ENCODE assay signal across 1 cellular context in genomic region chr5:134964359-134965270, GRCh38.
A peak's percentile ranks its signal among the peaks of the same experiment; 100 is the strongest.
TF ChIP-seq lines count a peak whose summit lies in the region.

No MANE protein-coding gene starts in this region.

TF ChIP-seq in HepG2, 621 proteins besides CTCF, POLR2A, EP300 and RAD21 (continued from another document and continues in another):
- TF ChIP-seq SIN3A (IDR thresholded peaks at IDR 0.05; ENCODE audit: borderline replicate concordance, low read depth, low read length) (0 out of 2 replicates have a peak, but pooled peaks have one; percentile 51), ARNTL (CRISPR knock-in tag; IDR thresholded peaks at IDR 0.05) (no peak), FLYWCH1 (CRISPR knock-in tag; IDR thresholded peaks at IDR 0.05) (no peak), KAT8 (CRISPR knock-in tag; IDR thresholded peaks at IDR 0.05) (no peak), CREBL2 (CRISPR knock-in tag; IDR thresholded peaks at IDR 0.05; ENCODE audit: borderline replicate concordance) (no peak), SOX5 (CRISPR knock-in tag; IDR thresholded peaks at IDR 0.05; ENCODE audit: borderline replicate concordance) (peak; percentile 82), ZNF274 (CRISPR knock-in tag; IDR thresholded peaks at IDR 0.05) (no peak), HIC2 (CRISPR knock-in tag; IDR thresholded peaks at IDR 0.05; ENCODE audit: low read depth) (no peak), DNMT1 (CRISPR knock-in tag; IDR thresholded peaks at IDR 0.05) (no peak), DDIT3 (CRISPR knock-in tag; IDR thresholded peaks at IDR 0.05) (no peak), SKIL (CRISPR knock-in tag; IDR thresholded peaks at IDR 0.05; ENCODE audit: borderline replicate concordance) (peak; percentile 63), ZNF382 (CRISPR knock-in tag; IDR thresholded peaks at IDR 0.05; ENCODE audit: borderline replicate concordance) (no peak), ZFP41 (CRISPR knock-in tag; IDR thresholded peaks at IDR 0.05; ENCODE audit: borderline replicate concordance) (no peak), RNF2 (conservative IDR thresholded peaks at IDR 0.05; ENCODE audit: low read depth) (no peak), ZBTB10 (CRISPR knock-in tag; IDR thresholded peaks at IDR 0.05; ENCODE audit: borderline replicate concordance) (no peak), ZFP82 (CRISPR knock-in tag; IDR thresholded peaks at IDR 0.05; ENCODE audit: borderline replicate concordance) (no peak), PAX8 (CRISPR knock-in tag; IDR thresholded peaks at IDR 0.05; ENCODE audit: borderline replicate concordance) (no peak), ATF4 (CRISPR knock-in tag; IDR thresholded peaks at IDR 0.05) (peak in 1 of 2 experiments; percentile 90; a peak in 2 of 4 replicates), LCORL (IDR thresholded peaks at IDR 0.05) (peak; percentile 39; the same call in 1 of the 2 replicates), LCORL (CRISPR knock-in tag; IDR thresholded peaks at IDR 0.05) (no peak), PHF8 (CRISPR knock-in tag; IDR thresholded peaks at IDR 0.05) (no peak), ZNF33B (CRISPR knock-in tag; IDR thresholded peaks at IDR 0.05) (no peak), ZBTB38 (CRISPR knock-in tag; IDR thresholded peaks at IDR 0.05) (no peak), SKI (IDR thresholded peaks at IDR 0.05; ENCODE audit: partially characterized antibody) (peak; percentile 34), HNRNPH1 (optimal IDR thresholded peaks at IDR 0.05; ENCODE audit: low read depth, low read length) (no peak), ZFP91 (CRISPR knock-in tag; IDR thresholded peaks at IDR 0.05; ENCODE audit: borderline replicate concordance) (no peak), HCFC1 (IDR thresholded peaks at IDR 0.05; ENCODE audit: low read depth, low read length) (no peak), ZHX1 (CRISPR knock-in tag; IDR thresholded peaks at IDR 0.05; ENCODE audit: low read depth) (no peak), NFE2L2 (IDR thresholded peaks at IDR 0.05; ENCODE audit: low read length) (no peak), CREB1 (IDR thresholded peaks at IDR 0.05) (no peak), CREB1 (CRISPR knock-in tag; IDR thresholded peaks at IDR 0.05) (peak; percentile 58; the same call in 1 of the 2 replicates), ZNF235 (CRISPR knock-in tag; IDR thresholded peaks at IDR 0.05; ENCODE audit: borderline replicate concordance) (no peak), ERF (CRISPR knock-in tag; IDR thresholded peaks at IDR 0.05) (no peak), ARHGAP35 (CRISPR knock-in tag; IDR thresholded peaks at IDR 0.05; ENCODE audit: borderline replicate concordance) (no peak), HOXD1 (CRISPR knock-in tag; IDR thresholded peaks at IDR 0.05) (no peak), MED13 (CRISPR knock-in tag; IDR thresholded peaks at IDR 0.05) (no peak), ZBTB33 (CRISPR knock-in tag; IDR thresholded peaks at IDR 0.05) (no peak), ZNF17 (CRISPR knock-in tag; IDR thresholded peaks at IDR 0.05) (no peak), ZNF770 (CRISPR knock-in tag; IDR thresholded peaks at IDR 0.05) (no peak), ZNF839 (CRISPR knock-in tag; IDR thresholded peaks at IDR 0.05; ENCODE audit: borderline replicate concordance) (no peak), NR3C1 (CRISPR knock-in tag; IDR thresholded peaks at IDR 0.05) (no peak), PAF1 (CRISPR knock-in tag; IDR thresholded peaks at IDR 0.05) (no peak), ZNF30 (CRISPR knock-in tag; IDR thresholded peaks at IDR 0.05) (no peak), BRD4 (CRISPR knock-in tag; IDR thresholded peaks at IDR 0.05) (no peak), MAFF (IDR thresholded peaks at IDR 0.05; ENCODE audit: low read depth, low read length) (no peak), ZNF136 (CRISPR knock-in tag; IDR thresholded peaks at IDR 0.05; ENCODE audit: low read depth) (no peak), IRX3 (CRISPR knock-in tag; IDR thresholded peaks at IDR 0.05; ENCODE audit: borderline replicate concordance, low read depth) (no peak), UBTF (CRISPR knock-in tag; IDR thresholded peaks at IDR 0.05) (no peak), ZNF441 (CRISPR knock-in tag; IDR thresholded peaks at IDR 0.05; ENCODE audit: borderline replicate concordance) (no peak), PHB2 (IDR thresholded peaks at IDR 0.05; ENCODE audit: partially characterized antibody) (no peak)
